Comparison of ENCODE assay signal across 30 cellular contexts in the genomic region with DNA sequence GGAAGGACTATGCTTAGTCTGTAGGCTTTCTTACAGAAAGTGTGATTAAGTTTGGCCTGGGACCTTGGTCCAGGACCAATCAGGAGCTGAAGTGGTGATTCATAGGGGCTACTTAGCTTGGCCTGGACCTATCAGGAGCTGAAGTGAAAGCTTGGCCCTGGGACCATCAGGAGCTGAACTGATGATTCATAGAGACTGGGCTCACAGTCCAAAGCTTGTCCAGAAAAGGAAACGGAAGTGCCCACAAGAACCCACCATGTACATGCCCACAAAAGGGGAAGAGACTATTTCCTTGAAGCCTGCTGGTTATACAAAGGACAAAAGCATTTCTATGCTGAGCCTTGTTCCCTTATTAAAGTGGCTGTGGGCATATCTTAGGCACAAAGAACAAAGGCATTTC. TPM values are rescaled to one million over a fixed set of nuclear protein-coding genes. Genes with fewer than 3 reads are reported as not detected.
DNase-seq lines count a peak whose midpoint lies in the region; ATAC-seq and TF ChIP-seq lines count a peak whose summit lies in the region.
"Had no signal": no experiment of that assay in that cellular context is flagged by ENCODE, and none has a peak within 500 bp of the region (broad histone marks: within the 10 kb centered on the region; RNA-seq: fewer than 3 reads in every experiment).

No MANE protein-coding gene starts in this region.

- H3K27me3 ChIP-seq in mesenchymal stem cell (ENCODE audit: control insufficient read depth in 1 of 2, insufficient read depth in 1 of 2, low read length in 2 of 2) = no peaks in the 10 kb centered on the region
- no peaks in the 10 kb centered on the region for H3K27me3 ChIP-seq in esophagus squamous epithelium
- H3K27me3 ChIP-seq: ascending aorta had no signal

- peak overlapping the region; percentile 52 for H3K9ac ChIP-seq in mesenchymal stem cell (ENCODE audit: low read length)
- H3K9ac ChIP-seq: parathyroid adenoma had no signal

- H3K4me3 ChIP-seq in mesenchymal stem cell (ENCODE audit: insufficient read depth in 1 of 2, low read depth in 1 of 2, low read length in 2 of 2) = peak overlapping the region in 1 of 2 experiments; percentile 32
- H3K4me3 ChIP-seq in esophagus squamous epithelium = no peak overlapping the region
- H3K4me3 ChIP-seq: ascending aorta, SK-N-MC had no signal

- H3K27ac Mint-ChIP-seq in Calu3 (ENCODE audit: unreplicated experiment) = peak overlapping the region; percentile 78
- H3K27ac Mint-ChIP-seq: CD8-positive, alpha-beta T cell; nephron had no signal

- no peak overlapping the region for H2AFZ ChIP-seq in mesenchymal stem cell (ENCODE audit: low read depth, low read length)
- H2AFZ ChIP-seq: parathyroid adenoma had no signal

- no peak overlapping the region for H3K4me3 Mint-ChIP-seq in Calu3 (ENCODE audit: low read depth, unreplicated experiment)
- H3K4me3 Mint-ChIP-seq: CD8-positive, alpha-beta T cell; nephron had no signal

- no peak overlapping the region for H2BK15ac ChIP-seq in mesenchymal stem cell (ENCODE audit: low read depth, poor library complexity, severe bottlenecking)

- H3K27ac ChIP-seq in mesenchymal stem cell (ENCODE audit: low read length, poor library complexity, severe bottlenecking) (no peak overlapping the region), esophagus squamous epithelium (no peak overlapping the region)
- H3K27ac ChIP-seq: ascending aorta, parathyroid adenoma, SK-N-MC had no signal

- no peak overlapping the region for H3K4ac ChIP-seq in mesenchymal stem cell (ENCODE audit: low read depth in 1 of 2, low read length in 2 of 2)

- no peak overlapping the region for H2BK12ac ChIP-seq in mesenchymal stem cell (ENCODE audit: low read length in 2 of 2)

- ATAC-seq in HG03378 (IDR thresholded peaks at IDR 0.05; ENCODE audit: unreplicated experiment) = no peak
- ATAC-seq: CD8-positive, alpha-beta T cell; Panc1 had no signal

- peak; percentile 41 for DNase-seq in Calu3
- DNase-seq in Kasumi-1 (lab: John Stamatoyannopoulos, UW) = peak; percentile 63 to 73
- peak; percentile 18 for DNase-seq in UCSD-AML1 (lab: John Stamatoyannopoulos, UW; ENCODE audit: unreplicated experiment)
- no peak for DNase-seq in mesenchymal stem cell
- no peak for DNase-seq in stimulated activated CD4-positive, alpha-beta T cell treated with anti-CD3 and anti-CD28 coated beads, Interleukin-15, amount 100 ng/mL, for 24 hours
- no peak for DNase-seq in esophagus squamous epithelium (lab: John Stamatoyannopoulos, UW)
- no peak for DNase-seq in NCI-H1105 treated with DMSO at 0.1 percent for 48 hours (lab: John Stamatoyannopoulos, UW)
- DNase-seq: activated CD4-positive, CD25-positive, alpha-beta regulatory T cell treated with anti-CD3 and anti-CD28 coated beads, Interleukin-2, amount 50 U/mL, for 72 hours; activated CD8-positive, alpha-beta memory T cell treated with anti-CD3 and anti-CD28 coated beads for 24 hours; activated naive CD4-positive, alpha-beta T cell treated with anti-CD3 and anti-CD28 coated beads, Interleukin-2, amount 50 U/mL, for 16 hours; activated T-cell treated with anti-CD3 and anti-CD28 coated beads, Interleukin-2, amount 50 U/mL, for 48 hours; CD8-positive, alpha-beta T cell; DND-41; effector CD4-positive, alpha-beta T cell; HCEC 1CT; NCI-H187 treated with DMSO at 0.1 percent for 48 hours; NCI-H226; NCI-H774; stimulated activated CD4-positive, alpha-beta T cell treated with anti-CD3 and anti-CD28 coated beads, Interleukin-2, amount 100 ng/mL, for 48 hours; stimulated activated naive CD4-positive, alpha-beta T cell treated with Interleukin-2 at 50 U/mL for 16 hours; trophoblast cell had no signal

- CTCF ChIA-PET in Calu3 (lab: Charles Lee) = interaction anchor here (0.6 to 0.8 kb wide), 3 partner anchors 9 to 377 kb away, joined by 3 to 5 read pairs (median 4); a partner anchor contains a TSS

- H4K8ac ChIP-seq in mesenchymal stem cell (ENCODE audit: low read length) = no peak overlapping the region

- H2AK5ac ChIP-seq in mesenchymal stem cell (ENCODE audit: low read length, severe bottlenecking) = no peak overlapping the region

- H3K9me3 Mint-ChIP-seq in Calu3 (ENCODE audit: low read depth, unreplicated experiment) = peaks cover 5% of the 10 kb centered on the region
- H3K9me3 Mint-ChIP-seq: CD8-positive, alpha-beta T cell had no signal

- BruUV-seq in Calu3 (replicated peaks; lab: Mats Ljungman, UMichigan) = no TSS peak

- TF ChIP-seq POLR2A in esophagus squamous epithelium (IDR thresholded peaks at IDR 0.05) = no peak

- H4K91ac ChIP-seq in mesenchymal stem cell (ENCODE audit: low read length) = no peak overlapping the region

- H3K4me1 ChIP-seq in mesenchymal stem cell (ENCODE audit: control insufficient read depth, insufficient read depth, low read depth, low read length) (no peaks in the 10 kb centered on the region), esophagus squamous epithelium (no peaks in the 10 kb centered on the region)
- H3K4me1 ChIP-seq: ascending aorta, parathyroid adenoma had no signal

- no CpG with 5 or more reads among the region's 1 CpG for WGBS in mesenchymal stem cell
- 27 to 60% methylated on average over 1 of the region's 1 CpG for WGBS in esophagus squamous epithelium, 2 donors

- intact Hi-C loops in Calu3 (cut with micrococcal nuclease; ENCODE audit: unreplicated experiment) = no loop called here
- intact Hi-C loops in esophagus squamous epithelium (cut with DNase I) = no loop called here

- no peaks in the 10 kb centered on the region for H3K27me3 Mint-ChIP-seq in Calu3 (ENCODE audit: unreplicated experiment)

- H2BK5ac ChIP-seq in mesenchymal stem cell (ENCODE audit: low read depth, low read length, poor library complexity, severe bottlenecking) = no peak overlapping the region

- H3K9me3 ChIP-seq in mesenchymal stem cell (ENCODE audit: control insufficient read depth, low read length) (peaks cover 5% of the 10 kb centered on the region), esophagus squamous epithelium (no peaks in the 10 kb centered on the region)
- H3K9me3 ChIP-seq: ascending aorta had no signal

- no peak overlapping the region for H3K14ac ChIP-seq in mesenchymal stem cell (ENCODE audit: low read length in 2 of 2)

- no peaks in the 10 kb centered on the region for H3K79me1 ChIP-seq in mesenchymal stem cell (replicated peaks; ENCODE audit: low read length, poor library complexity, severe bottlenecking)

- H3K18ac ChIP-seq in mesenchymal stem cell (ENCODE audit: low read depth in 1 of 2, low read length in 2 of 2) = no peak overlapping the region

- no peak overlapping the region for H3K23ac ChIP-seq in mesenchymal stem cell (ENCODE audit: low read length in 2 of 2)

- no peak for TF ChIP-seq CTCF in Calu3 (IDR thresholded peaks at IDR 0.05; ENCODE audit: unreplicated experiment)
- no peak for TF ChIP-seq CTCF in esophagus squamous epithelium (IDR thresholded peaks at IDR 0.05)

- H3K4me1 Mint-ChIP-seq in Calu3 (ENCODE audit: low read depth, unreplicated experiment) = no peaks in the 10 kb centered on the region
- H3K4me1 Mint-ChIP-seq: nephron had no signal

- no peak overlapping the region for H3K4me2 ChIP-seq in mesenchymal stem cell (ENCODE audit: low read length, poor library complexity, severe bottlenecking)

- H3K36me3 Mint-ChIP-seq in Calu3 (ENCODE audit: insufficient read depth, unreplicated experiment) = no peaks in the 10 kb centered on the region
- H3K36me3 Mint-ChIP-seq: CD8-positive, alpha-beta T cell had no signal

- H3K36me3 ChIP-seq in mesenchymal stem cell (ENCODE audit: control insufficient read depth in 1 of 2, insufficient read depth in 2 of 2, low read depth in 1 of 2, low read length in 2 of 2) = no peaks in the 10 kb centered on the region
- H3K36me3 ChIP-seq in esophagus squamous epithelium = no peaks in the 10 kb centered on the region
- H3K36me3 ChIP-seq: ascending aorta had no signal

- H2BK120ac ChIP-seq in mesenchymal stem cell (ENCODE audit: low read depth, low read length) = no peak overlapping the region

RNA-seq across cellular contexts. Expression of a gene that starts 12.6 kb away (rescaled TPM):
- total RNA-seq in Calu3 (2022) (not detected in 2 replicates), esophagus squamous epithelium (not detected)
- not detected for polyA plus RNA-seq in mesenchymal stem cell (2013, experiment 1 of 2)
- polyA plus RNA-seq in mesenchymal stem cell (2013, experiment 2 of 2) = not detected
- total RNA-seq: ascending aorta; CD8-positive, alpha-beta T cell; cerebellum; skeletal muscle tissue had no signal
- polyA plus RNA-seq: esophagus had no signal

Comparison
In these comparisons a context has a peak if more than half of its experiments do, and no peak if none do; other contexts are left out.
1. DNase-seq: peak in Calu3 (single experiment), Kasumi-1 (2 of 2) and UCSD-AML1 (single experiment); none in mesenchymal stem cell (single experiment), stimulated activated CD4-positive, alpha-beta T cell treated with anti-CD3 and anti-CD28 coated beads, Interleukin-15, amount 100 ng/mL, for 24 hours (single experiment), esophagus squamous epithelium (single experiment) and NCI-H1105 treated with DMSO at 0.1 percent for 48 hours (single experiment).